In the genomic region with DNA sequence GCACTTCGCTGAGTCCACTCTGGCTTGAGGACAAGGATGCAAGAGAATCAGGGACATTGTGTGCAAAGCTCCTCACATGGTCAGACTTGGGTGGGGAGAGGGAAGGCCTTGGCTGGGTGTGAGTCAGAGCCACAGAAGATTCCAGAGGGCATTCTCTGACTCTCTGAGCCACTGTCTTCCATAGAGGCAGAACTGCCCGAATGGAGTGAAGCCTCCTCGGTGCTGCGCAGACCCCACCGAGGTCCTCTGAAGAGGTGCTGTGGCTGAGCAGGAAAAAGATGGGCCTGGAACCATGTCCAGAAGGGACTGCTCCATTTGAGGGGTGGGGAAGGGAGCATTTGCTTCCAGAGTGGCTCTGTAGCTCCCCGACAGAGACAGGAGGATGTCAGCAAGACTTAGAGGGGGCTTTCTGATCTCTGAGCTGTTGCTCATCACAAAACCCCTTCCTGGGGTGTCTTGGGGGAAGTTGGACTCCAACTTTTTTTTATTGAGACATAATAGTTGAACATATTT, we compare ENCODE assay signal across 15 cellular contexts.
DNase-seq lines count a peak whose midpoint lies in the region; ATAC-seq, FAIRE-seq and TF ChIP-seq lines count a peak whose summit lies in the region.
"Had no signal": no experiment of that assay in that cellular context is flagged by ENCODE, and none has a peak within 500 bp of the region (broad histone marks: within the 10 kb centered on the region; RNA-seq: fewer than 3 reads in every experiment).

No MANE protein-coding gene starts in this region.

- ATAC-seq in activated CD8-positive, alpha-beta memory T cell treated with anti-CD3 and anti-CD28 coated beads, Interleukin-2, amount 10 ng/mL, durations not matched to agents 7 days and 5 days: no peak

- peak overlapping the region; percentile 67 for H3K27ac ChIP-seq in suprapubic skin
- H3K27ac ChIP-seq: SJSA1 had no signal

- no peaks in the 10 kb centered on the region for H3K36me3 ChIP-seq in bronchial epithelial cell (ENCODE audit: control insufficient read depth, insufficient read depth, low read length)
- no peaks in the 10 kb centered on the region for H3K36me3 ChIP-seq in suprapubic skin
- H3K36me3 ChIP-seq: SJSA1 had no signal

- 79% methylated on average over 6 of the region's 6 CpGs for WGBS in suprapubic skin

- H3K9me3 Mint-ChIP-seq in activated CD8-positive, alpha-beta memory T cell treated with anti-CD3 and anti-CD28 coated beads, Interleukin-2, amount 10 ng/mL, durations not matched to agents 7 days and 5 days (ENCODE audit: low read depth): no peaks in the 10 kb centered on the region
- H3K9me3 Mint-ChIP-seq: naive B cell had no signal

- no peaks in the 10 kb centered on the region for H3K4me1 Mint-ChIP-seq in activated CD8-positive, alpha-beta memory T cell treated with anti-CD3 and anti-CD28 coated beads, Interleukin-2, amount 10 ng/mL, durations not matched to agents 7 days and 5 days

- CTCF ChIA-PET in activated CD8-positive, alpha-beta memory T cell treated with anti-CD3 and anti-CD28 coated beads, Interleukin-2, amount 10 ng/mL, durations not matched to agents 7 days and 5 days (lab: Charles Lee): interaction anchor here (1.5 kb wide), 1 partner anchor 13 kb away, joined by 3 read pairs; no protein-coding TSS in a partner anchor

- H3K27me3 ChIP-seq in bronchial epithelial cell (ENCODE audit: control insufficient read depth, insufficient read depth, low read length) (peaks cover 4% of the 10 kb centered on the region), suprapubic skin (no peaks in the 10 kb centered on the region)
- H3K27me3 ChIP-seq: SJSA1 had no signal

- peak; percentile 95 for FAIRE-seq in bronchial epithelial cell (lab: Jason Lieb, UNC)
- FAIRE-seq: frontal cortex, kidney, TTC549 had no signal

- no peak for TF ChIP-seq EP300 in suprapubic skin (IDR thresholded peaks at IDR 0.05)

- no peaks in the 10 kb centered on the region for H3K36me3 Mint-ChIP-seq in activated CD8-positive, alpha-beta memory T cell treated with anti-CD3 and anti-CD28 coated beads, Interleukin-2, amount 10 ng/mL, durations not matched to agents 7 days and 5 days
- H3K36me3 Mint-ChIP-seq: naive B cell had no signal

- peak; percentile 34 for DNase-seq in activated CD8-positive, alpha-beta memory T cell treated with anti-CD3 and anti-CD28 coated beads, Interleukin-2, amount 50 U/mL, for 48 hours
- DNase-seq in activated CD8-positive, alpha-beta memory T cell treated with anti-CD3 and anti-CD28 coated beads, Interleukin-2, amount 10 ng/mL, durations not matched to agents 7 days and 5 days: no peak
- DNase-seq in bronchial epithelial cell (ENCODE audit: low read depth): peak; percentile 9
- peak; percentile 15 for DNase-seq in kidney tubule cell (ENCODE audit: low spot score)
- peak; percentile 74 to 79 for DNase-seq in suprapubic skin (ENCODE audit: low spot score in 2 of 2)
- DNase-seq in KG1 (lab: John Stamatoyannopoulos, UW): no peak
- DNase-seq in SK-N-DZ (ENCODE audit: low spot score): no peak
- DNase-seq in DMS 273 (lab: John Stamatoyannopoulos, UW; ENCODE audit: unreplicated experiment): no peak
- DNase-seq: amygdala, kidney, naive B cell had no signal

- no peak overlapping the region for H3K4me3 Mint-ChIP-seq in activated CD8-positive, alpha-beta memory T cell treated with anti-CD3 and anti-CD28 coated beads, Interleukin-2, amount 10 ng/mL, durations not matched to agents 7 days and 5 days
- H3K4me3 Mint-ChIP-seq: naive B cell had no signal

- H3K4me3 ChIP-seq in bronchial epithelial cell (ENCODE audit: low read depth, low read length) (no peak overlapping the region), suprapubic skin (no peak overlapping the region)
- H3K4me3 ChIP-seq: SJSA1 had no signal

- H3K4me1 ChIP-seq in suprapubic skin: peaks cover 11% of the 10 kb centered on the region
- H3K4me1 ChIP-seq: Caco-2, SJSA1 had no signal

- no peaks in the 10 kb centered on the region for H3K27me3 Mint-ChIP-seq in activated CD8-positive, alpha-beta memory T cell treated with anti-CD3 and anti-CD28 coated beads, Interleukin-2, amount 10 ng/mL, durations not matched to agents 7 days and 5 days

- TF ChIP-seq CTCF in bronchial epithelial cell (IDR thresholded peaks at IDR 0.05; ENCODE audit: insufficient read depth, low read length, severe bottlenecking): no peak
- no peak for TF ChIP-seq CTCF in suprapubic skin (IDR thresholded peaks at IDR 0.05)

- TF ChIP-seq POLR2A in suprapubic skin (IDR thresholded peaks at IDR 0.05): no peak

- H3K9me3 ChIP-seq in suprapubic skin: no peaks in the 10 kb centered on the region
- H3K9me3 ChIP-seq: Caco-2, SJSA1 had no signal

- no peak overlapping the region for H3K27ac Mint-ChIP-seq in activated CD8-positive, alpha-beta memory T cell treated with anti-CD3 and anti-CD28 coated beads, Interleukin-2, amount 10 ng/mL, durations not matched to agents 7 days and 5 days
- H3K27ac Mint-ChIP-seq: naive B cell had no signal

Comparison
In these comparisons a context has a peak if more than half of its experiments do, and no peak if none do; other contexts are left out.
1. DNase-seq: peak in activated CD8-positive, alpha-beta memory T cell treated with anti-CD3 and anti-CD28 coated beads, Interleukin-2, amount 50 U/mL, for 48 hours (single experiment), bronchial epithelial cell (single experiment), kidney tubule cell (single experiment) and suprapubic skin (2 of 2); none in activated CD8-positive, alpha-beta memory T cell treated with anti-CD3 and anti-CD28 coated beads, Interleukin-2, amount 10 ng/mL, durations not matched to agents 7 days and 5 days (single experiment), KG1 (single experiment), SK-N-DZ (single experiment) and DMS 273 (single experiment).